5 cellular contexts compared by ENCODE assay signal in the genomic region with DNA sequence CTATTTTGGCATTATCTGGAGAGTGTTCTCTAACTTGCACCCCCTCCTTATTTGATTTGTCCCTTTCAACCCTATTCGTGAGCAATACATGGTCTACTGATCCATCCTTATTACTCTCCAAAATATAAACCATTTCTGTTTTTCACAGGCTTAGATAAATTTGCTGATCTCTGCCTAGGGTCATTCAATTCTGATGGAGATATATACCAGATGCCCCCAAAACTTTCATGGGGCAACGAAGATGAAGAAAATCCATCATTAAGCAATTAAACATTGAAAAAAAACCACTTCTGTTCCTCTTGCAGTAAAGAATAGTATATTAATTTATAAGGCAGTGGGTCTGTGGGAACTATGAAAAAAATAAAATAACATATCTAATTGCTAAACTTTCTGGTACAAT.
"Had no signal": no experiment of that assay in that cellular context is flagged by ENCODE, and none has a peak within 500 bp of the region (broad histone marks: within the 10 kb centered on the region; RNA-seq: fewer than 3 reads in every experiment).

No MANE protein-coding gene starts in this region.

- ATAC-seq: K562 had no signal

- H3K4me3 ChIP-seq: GM23248, K562 had no signal

- H3K27ac ChIP-seq: GM23248 had no signal

- DNase-seq: GM23248, H9, HCEC 1CT, IMR-90 had no signal

- H3K9ac ChIP-seq: GM23248 had no signal
